ENCODE assay signal across 8 cellular contexts in the genomic region with DNA sequence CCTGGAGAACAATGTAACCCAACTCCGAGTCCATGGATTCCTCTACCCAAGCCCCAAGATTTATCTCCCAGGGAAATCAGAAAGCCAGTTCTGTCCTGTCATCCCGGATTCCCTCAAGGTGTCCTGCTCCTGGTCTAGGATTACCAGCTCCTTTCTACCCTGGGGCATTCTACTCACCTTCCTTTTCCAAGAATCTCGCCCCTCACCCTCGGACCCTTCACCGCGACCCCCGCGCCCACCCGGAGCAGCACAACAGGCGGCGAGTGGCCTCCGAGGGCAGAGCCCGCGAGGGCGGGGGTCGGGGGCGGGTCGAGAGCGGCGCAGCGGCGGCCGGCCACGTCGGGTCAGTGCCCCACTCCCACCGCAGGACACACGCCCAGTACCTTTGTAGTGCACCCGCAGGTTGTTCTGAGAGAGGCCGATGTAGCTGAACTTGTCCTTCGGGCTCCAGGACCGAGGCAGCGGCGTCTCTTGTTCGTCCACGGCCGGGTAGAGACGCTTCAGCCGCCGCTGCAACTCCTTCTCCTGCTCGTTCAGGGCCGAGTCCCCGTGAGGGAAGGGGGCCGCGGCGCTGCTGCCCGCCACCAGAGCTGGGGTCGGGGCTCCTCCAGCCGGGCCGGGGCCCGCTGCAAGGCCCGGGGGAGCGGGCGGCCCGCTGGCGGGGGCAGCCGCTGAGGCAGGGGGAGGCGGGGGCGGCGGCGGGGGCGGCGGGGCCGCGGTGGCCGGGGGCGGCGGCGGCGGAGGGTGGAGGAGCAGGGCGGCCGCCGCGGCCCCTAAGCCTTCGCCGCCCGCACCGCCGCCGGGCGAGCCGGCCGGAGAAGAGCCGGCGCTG. TPM values are rescaled to one million over a fixed set of nuclear protein-coding genes. Genes with fewer than 3 reads are reported as not detected.
DNase-seq lines count a peak whose midpoint lies in the region; ATAC-seq and TF ChIP-seq lines count a peak whose summit lies in the region.

No MANE protein-coding gene starts in this region.

- H3K36me3 ChIP-seq in HUES48 (ENCODE audit: control insufficient read depth, insufficient read depth, low read length): no peaks in the 10 kb centered on the region

- H3K9ac ChIP-seq in HUES48 (ENCODE audit: low read depth, low read length): peak overlapping the region; percentile 73

- DNase-seq in COLO668 (lab: John Stamatoyannopoulos, UW; ENCODE audit: unreplicated experiment): peak; percentile 32
- peak; percentile 48 for DNase-seq in UCSD-AML1 (lab: John Stamatoyannopoulos, UW; ENCODE audit: unreplicated experiment)
- DNase-seq in chondrocyte (ENCODE audit: low spot score): no peak
- peak; percentile 89 for DNase-seq in left kidney (ENCODE audit: low read depth, low spot score)
- DNase-seq in stimulated activated CD4-positive, alpha-beta T cell treated with anti-CD3 and anti-CD28 coated beads, Interleukin-4, amount 100 ng/mL, for 4 hours: peak; percentile 33 to 40
- DNase-seq in OCI-M2 (lab: John Stamatoyannopoulos, UW; ENCODE audit: unreplicated experiment): no peak

- H3K4me1 ChIP-seq in HUES48 (ENCODE audit: control insufficient read depth, insufficient read depth, low read length): peaks cover 25% of the 10 kb centered on the region

- H3K27me3 ChIP-seq in HUES48 (ENCODE audit: control insufficient read depth, insufficient read depth, low read length): no peaks in the 10 kb centered on the region

- peak overlapping the region; percentile 87 for H3K27ac ChIP-seq in HUES48 (ENCODE audit: low read depth, low read length)

- no peaks in the 10 kb centered on the region for H3K9me3 Mint-ChIP-seq in chondrocyte (ENCODE audit: low read depth)

- peak overlapping the region; percentile 96 for H3K4me3 ChIP-seq in HUES48 (ENCODE audit: low read depth, low read length)

- no peaks in the 10 kb centered on the region for H3K9me3 ChIP-seq in HUES48 (ENCODE audit: control insufficient read depth, insufficient read depth, low read length)

- H3K27ac Mint-ChIP-seq in chondrocyte (ENCODE audit: unreplicated experiment): peak overlapping the region; percentile 97

- H3K36me3 Mint-ChIP-seq in chondrocyte (ENCODE audit: low read depth): no peaks in the 10 kb centered on the region

- peak; percentile 3 for ATAC-seq in GM21390 (IDR thresholded peaks at IDR 0.05; ENCODE audit: unreplicated experiment)

- TF ChIP-seq CTCF in chondrocyte (IDR thresholded peaks at IDR 0.05): no peak

- H3K27me3 Mint-ChIP-seq in chondrocyte (ENCODE audit: low read depth): no peaks in the 10 kb centered on the region

- H3K4me1 Mint-ChIP-seq in chondrocyte (ENCODE audit: low read depth): peaks cover 41% of the 10 kb centered on the region

- H3K4me3 Mint-ChIP-seq in chondrocyte (ENCODE audit: unreplicated experiment): peak overlapping the region; percentile 94

RNA-seq across cellular contexts. Expression of gene RANBP9, which starts 0.9 kb away (rescaled TPM):
- 53.0 to 72.0 TPM (median 71.8 TPM) in 3 replicates for total RNA-seq in chondrocyte

Comparison
In these comparisons a context has a peak if more than half of its experiments do, and no peak if none do; other contexts are left out.
1. DNase-seq: peak in COLO668 (single experiment), UCSD-AML1 (single experiment), left kidney (single experiment) and stimulated activated CD4-positive, alpha-beta T cell treated with anti-CD3 and anti-CD28 coated beads, Interleukin-4, amount 100 ng/mL, for 4 hours (2 of 2); none in chondrocyte (single experiment) and OCI-M2 (single experiment).